In the genomic region with DNA sequence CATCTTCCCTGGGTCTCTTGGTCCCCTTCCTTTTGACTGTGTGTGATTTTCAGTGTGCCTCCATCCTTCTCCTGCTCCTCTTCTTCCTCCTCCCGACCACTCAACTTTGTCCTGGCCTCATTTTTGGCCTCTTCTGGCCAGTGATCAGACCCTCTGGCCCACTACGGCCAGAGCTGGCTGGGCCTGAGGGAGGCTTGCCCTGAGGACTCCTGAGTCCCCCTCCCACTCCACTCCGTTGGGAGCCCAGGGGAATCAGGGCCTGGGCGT, we compare ENCODE assay signal across 8 cellular contexts. TPM values are rescaled to one million over a fixed set of nuclear protein-coding genes. Genes with fewer than 3 reads are reported as not detected.
A peak's percentile ranks its signal among the peaks of the same experiment; 100 is the strongest.
DNase-seq lines count a peak whose midpoint lies in the region; ATAC-seq and TF ChIP-seq lines count a peak whose summit lies in the region.
"Had no signal": no experiment of that assay in that cellular context is flagged by ENCODE, and none has a peak within 500 bp of the region (broad histone marks: within the 10 kb centered on the region; RNA-seq: fewer than 3 reads in every experiment).

No MANE protein-coding gene starts in this region.

- peak overlapping the region; percentile 72 for H3K27ac Mint-ChIP-seq in activated naive CD8-positive, alpha-beta T cell treated with anti-CD3 and anti-CD28 coated beads for 36 hours

- no peaks in the 10 kb centered on the region for H3K27me3 Mint-ChIP-seq in activated naive CD8-positive, alpha-beta T cell treated with anti-CD3 and anti-CD28 coated beads for 36 hours

- no peaks in the 10 kb centered on the region for H3K36me3 Mint-ChIP-seq in activated naive CD8-positive, alpha-beta T cell treated with anti-CD3 and anti-CD28 coated beads for 36 hours

- H3K36me3 ChIP-seq in kidney epithelial cell (ENCODE audit: control insufficient read depth, insufficient read depth, low read length) = no peaks in the 10 kb centered on the region
- H3K36me3 ChIP-seq in stomach smooth muscle (ENCODE audit: control insufficient read depth in 2 of 2, insufficient read depth in 2 of 2, low read length in 2 of 2) = no peaks in the 10 kb centered on the region

- H3K9ac ChIP-seq in stomach smooth muscle (ENCODE audit: low read length in 2 of 2) = peak overlapping the region; percentile 47 to 64

- H3K4me3 ChIP-seq in kidney epithelial cell (ENCODE audit: low read depth, low read length) (peak overlapping the region; percentile 62), stomach smooth muscle (ENCODE audit: low read length in 2 of 2) (peak overlapping the region in 1 of 2 donors; percentile 88)

- no peaks in the 10 kb centered on the region for H3K9me3 ChIP-seq in stomach smooth muscle (ENCODE audit: control insufficient read depth in 2 of 2, low read length in 2 of 2)

- peaks cover 38% of the 10 kb centered on the region for H3K4me1 Mint-ChIP-seq in activated naive CD8-positive, alpha-beta T cell treated with anti-CD3 and anti-CD28 coated beads for 36 hours

- no peaks in the 10 kb centered on the region for H3K27me3 ChIP-seq in kidney epithelial cell (ENCODE audit: control insufficient read depth, insufficient read depth, low read length)
- H3K27me3 ChIP-seq in stomach smooth muscle (ENCODE audit: control insufficient read depth in 1 of 2, insufficient read depth in 2 of 2, low read length in 2 of 2) = no peaks in the 10 kb centered on the region

- ATAC-seq in HG02885 (IDR thresholded peaks at IDR 0.05; ENCODE audit: poor library complexity, unreplicated experiment) = peak; percentile 2
- no peak for ATAC-seq in HG02588 (IDR thresholded peaks at IDR 0.05; ENCODE audit: unreplicated experiment)

- H3K4me1 ChIP-seq in stomach smooth muscle (ENCODE audit: control insufficient read depth, insufficient read depth, low read length) = peaks cover 38% of the 10 kb centered on the region

- no peak for TF ChIP-seq CTCF in kidney epithelial cell (IDR thresholded peaks at IDR 0.05; ENCODE audit: insufficient read depth, low read length, poor library complexity, severe bottlenecking)

- H3K4me3 Mint-ChIP-seq in activated naive CD8-positive, alpha-beta T cell treated with anti-CD3 and anti-CD28 coated beads for 36 hours = peak overlapping the region; percentile 78

- H3K27ac ChIP-seq in stomach smooth muscle (ENCODE audit: low read length) = peak overlapping the region; percentile 87

- no peaks in the 10 kb centered on the region for H3K9me3 Mint-ChIP-seq in activated naive CD8-positive, alpha-beta T cell treated with anti-CD3 and anti-CD28 coated beads for 36 hours

- no peak for DNase-seq in activated naive CD8-positive, alpha-beta T cell treated with anti-CD3 and anti-CD28 coated beads for 36 hours
- DNase-seq in kidney epithelial cell (ENCODE audit: low read depth) = no peak
- no peak for DNase-seq in DMS153 (lab: John Stamatoyannopoulos, UW)
- no peak for DNase-seq in SIG-M5 (lab: John Stamatoyannopoulos, UW)

RNA-seq across cellular contexts. Expression of gene DDR1, which starts 0.9 kb away (rescaled TPM):
- 10 to 100 TPM; 12.0 to 13.7 TPM for total RNA-seq in activated naive CD8-positive, alpha-beta T cell treated with anti-CD3 and anti-CD28 coated beads for 36 hours
- 171 and 173 TPM in 2 replicates for total RNA-seq in kidney epithelial cell

RNA-seq across cellular contexts. Expression of gene GTF2H4, which starts 24.6 kb away (rescaled TPM):
- 10 to 100 TPM; 44.5 to 46.4 TPM for total RNA-seq in activated naive CD8-positive, alpha-beta T cell treated with anti-CD3 and anti-CD28 coated beads for 36 hours
- total RNA-seq in kidney epithelial cell = 23.0 and 27.7 TPM in 2 replicates

RNA-seq across cellular contexts. Expression of gene VARS2, which starts 30.6 kb away (rescaled TPM):
- total RNA-seq in activated naive CD8-positive, alpha-beta T cell treated with anti-CD3 and anti-CD28 coated beads for 36 hours = 10 to 100 TPM; 79.5 to 80.9 TPM
- total RNA-seq in kidney epithelial cell = 34.7 and 37.7 TPM in 2 replicates

RNA-seq across cellular contexts. Expression of gene SFTA2, which starts 48.6 kb away (rescaled TPM):
- total RNA-seq in activated naive CD8-positive, alpha-beta T cell treated with anti-CD3 and anti-CD28 coated beads for 36 hours = not detected
- total RNA-seq in kidney epithelial cell = 1.0 TPM in 1 of 2 replicates, not detected in the other
- total RNA-seq: M059J had no signal

RNA-seq across cellular contexts. Expression of gene MUCL3, which starts 57.4 kb away (rescaled TPM):
- total RNA-seq in activated naive CD8-positive, alpha-beta T cell treated with anti-CD3 and anti-CD28 coated beads for 36 hours = not detected
- total RNA-seq in kidney epithelial cell = not detected in 2 replicates
- total RNA-seq: M059J had no signal

Comparison
In these comparisons a context has a peak if more than half of its experiments do, and no peak if none do; other contexts are left out.
1. RNA of gene DDR1, which starts 0.9 kb away (total RNA-seq): 171 to 173 TPM in kidney epithelial cell; 12.0 to 13.7 TPM in activated naive CD8-positive, alpha-beta T cell treated with anti-CD3 and anti-CD28 coated beads for 36 hours; every median in the first group is over 10 times any median in the second.